2 cellular contexts compared by ENCODE assay signal in genomic region chr1:169052727-169053126, GRCh38.
TF ChIP-seq lines count a peak whose summit lies in the region.

No MANE protein-coding gene starts in this region.

TF ChIP-seq in A549, 52 proteins besides CTCF, POLR2A, EP300 and RAD21:
- TF ChIP-seq ATOH8 (CRISPR knock-in tag; IDR thresholded peaks at IDR 0.05; ENCODE audit: low read depth) = no peak
- TF ChIP-seq MAFK (IDR thresholded peaks at IDR 0.05; ENCODE audit: partially characterized antibody) = peak; percentile 1
- TF ChIP-seq TFCP2L1 (CRISPR knock-in tag; IDR thresholded peaks at IDR 0.05) = no peak

TF ChIP-seq in GM12878, 131 proteins besides CTCF, POLR2A, EP300 and RAD21:
- no peak for TF ChIP-seq ATF2 (IDR thresholded peaks at IDR 0.05; ENCODE audit: low read length)
- TF ChIP-seq IKZF1 (conservative IDR thresholded peaks at IDR 0.05) = peak; percentile 56
- TF ChIP-seq EGR1 (IDR thresholded peaks at IDR 0.05; ENCODE audit: borderline replicate concordance in 1 of 2, low read depth in 2 of 2, low read length in 2 of 2) = 0 out of 3 replicates have a peak, but pooled peaks of 1 of the 2 experiments have one; percentile 16
- peak in 1 of 2 experiments; percentile 29; a peak in 2 of 4 replicates for TF ChIP-seq IKZF2 (IDR thresholded peaks at IDR 0.05)
